In genomic region chr2:231646471-231646870, GRCh38 we compare ENCODE assay signal across 18 cellular contexts. TPM values are rescaled to one million over a fixed set of nuclear protein-coding genes. Genes with fewer than 3 reads are reported as not detected.
A peak's percentile ranks its signal among the peaks of the same experiment; 100 is the strongest.
DNase-seq lines count a peak whose midpoint lies in the region; ATAC-seq and TF ChIP-seq lines count a peak whose summit lies in the region.
"Had no signal": no experiment of that assay in that cellular context is flagged by ENCODE, and none has a peak within 500 bp of the region (broad histone marks: within the 10 kb centered on the region; RNA-seq: fewer than 3 reads in every experiment).

No MANE protein-coding gene starts in this region.

- no peak overlapping the region for H3K4me2 ChIP-seq in H9 (ENCODE audit: insufficient read depth, insufficient read length, low read length)

- peak overlapping the region; percentile 74 for H3K18ac ChIP-seq in H9 (ENCODE audit: insufficient read length, low read depth, low read length)

- H3K9ac ChIP-seq in H9 (ENCODE audit: extremely low read depth, insufficient read length, low read length): no peak overlapping the region

- H3K4me3 ChIP-seq in heart left ventricle: no peak overlapping the region

- no peak overlapping the region for H2AK5ac ChIP-seq in H9 (ENCODE audit: insufficient read length, low read length)

- H3K9me3 ChIP-seq in H9 (ENCODE audit: control insufficient read depth, low read depth, low read length) (no peaks in the 10 kb centered on the region), heart left ventricle (no peaks in the 10 kb centered on the region)

- H4K20me1 ChIP-seq in H9 (ENCODE audit: control insufficient read depth, insufficient read depth, insufficient read length): peaks cover 3% of the 10 kb centered on the region

- H2BK5ac ChIP-seq in H9 (ENCODE audit: insufficient read length, low read length): no peak overlapping the region

- no peak overlapping the region for H4K5ac ChIP-seq in H9 (ENCODE audit: insufficient read length, low read depth, low read length)

- H2BK20ac ChIP-seq in H9 (ENCODE audit: low read depth, low read length, poor library complexity, severe bottlenecking): no peak overlapping the region

- no peak overlapping the region for H4K8ac ChIP-seq in H9 (replicated peaks; ENCODE audit: insufficient read length, low read depth, low read length)

- no peaks in the 10 kb centered on the region; the same call in 1 of the 2 replicates for H3K27me3 Mint-ChIP-seq in H9 (ENCODE audit: low read depth)
- no peaks in the 10 kb centered on the region for H3K27me3 Mint-ChIP-seq in activated T-helper 17 cell treated with anti-CD3 and anti-CD28 coated beads, Interleukin-2, amount 50 U/mL, for 72 hours
- H3K27me3 Mint-ChIP-seq: stimulated activated naive CD8-positive, alpha-beta T cell treated with anti-CD3 and anti-CD28 coated beads, Interleukin-15, Interleukin-2, amounts not matched to agents 100 ng/mL and 50 ng/mL, for 24 hours had no signal

- H3K79me1 ChIP-seq in H9 (ENCODE audit: insufficient read depth, low read depth, low read length, poor library complexity, severe bottlenecking): no peaks in the 10 kb centered on the region

- no CpG with 5 or more reads among the region's 6 CpGs for WGBS in H9 (ENCODE audit: extremely low coverage, insufficient read length, low lambda C conversion rate)
- WGBS in heart left ventricle, 4 donors: 46 to 57% (median 48%) methylated on average over 6 of the region's 6 CpGs

- H3K79me2 ChIP-seq in H9 (ENCODE audit: insufficient read depth, low read length): no peaks in the 10 kb centered on the region

- no peak overlapping the region for H4K91ac ChIP-seq in H9 (ENCODE audit: insufficient read length, low read depth, low read length)

- H3K23me2 ChIP-seq in H9 (ENCODE audit: insufficient read length, low read depth, low read length, poor library complexity, severe bottlenecking): peaks cover 3% of the 10 kb centered on the region

- no peak for TF ChIP-seq POLR2A in heart left ventricle (IDR thresholded peaks at IDR 0.05)

- H3K14ac ChIP-seq in H9 (ENCODE audit: insufficient read depth, low read length): no peak overlapping the region; the same call in 1 of the 2 replicates

- H3K23ac ChIP-seq in H9 (ENCODE audit: insufficient read length, low read depth, low read length): no peak overlapping the region

- 0 out of 5 replicates have a peak overlapping the region, but pooled peaks of 1 of the 2 experiments have one; percentile 10 for H3K4me3 Mint-ChIP-seq in H9
- H3K4me3 Mint-ChIP-seq in activated T-helper 17 cell treated with anti-CD3 and anti-CD28 coated beads, Interleukin-2, amount 50 U/mL, for 72 hours: no peak overlapping the region
- H3K4me3 Mint-ChIP-seq: CD14-positive monocyte; stimulated activated naive CD8-positive, alpha-beta T cell treated with anti-CD3 and anti-CD28 coated beads, Interleukin-15, Interleukin-2, amounts not matched to agents 100 ng/mL and 50 ng/mL, for 24 hours; T-cell had no signal

- peaks cover 2% of the 10 kb centered on the region; the same call in 1 of the 2 replicates for H3K4me1 ChIP-seq in H9 (ENCODE audit: insufficient read depth, low read length)
- peaks cover 9 to 56% (median 34%) of the 10 kb centered on the region in 12 donors for H3K4me1 ChIP-seq in heart left ventricle

- H2AFZ ChIP-seq in H9 (ENCODE audit: low read length): no peak overlapping the region

- H2BK15ac ChIP-seq in H9 (ENCODE audit: low read depth, low read length): no peak overlapping the region

- DNase-seq in H9: no peak
- no peak for DNase-seq in heart left ventricle
- peak; percentile 64 for DNase-seq in renal cortical epithelial cell (ENCODE audit: low read depth)
- no peak for DNase-seq in NCI-H774 (lab: John Stamatoyannopoulos, UW)
- DNase-seq: activated effector memory CD4-positive, alpha-beta T cell treated with Interleukin-2 at 50 U/mL for 16 hours; midbrain; MV-4-11; NCI-H2171 treated with DMSO at 0.1 percent for 48 hours; PC-3; T-cell had no signal

- H2BK12ac ChIP-seq in H9 (ENCODE audit: insufficient read length, low read depth, low read length): no peak overlapping the region

- H3K27ac ChIP-seq in H9 (ENCODE audit: insufficient read length, low read depth, low read length) (no peak overlapping the region), heart left ventricle (peak overlapping the region in 11 of 12 donors; percentile 13 to 99 (median 59))

- no peak for ATAC-seq in activated T-helper 17 cell treated with anti-CD3 and anti-CD28 coated beads, Interleukin-2, amount 50 U/mL, for 72 hours (replicated peaks)
- ATAC-seq in heart left ventricle (peak in 2 of 4 donors; percentile 8 to 35), HG03045 (IDR thresholded peaks at IDR 0.05; ENCODE audit: unreplicated experiment) (no peak), HG02623 (IDR thresholded peaks at IDR 0.05; ENCODE audit: unreplicated experiment) (no peak), GM19467 (IDR thresholded peaks at IDR 0.05; ENCODE audit: unreplicated experiment) (no peak)
- ATAC-seq: PC-3, T-cell had no signal

- H3K27me3 ChIP-seq in H9 (ENCODE audit: insufficient read depth, low read length) (no peaks in the 10 kb centered on the region), heart left ventricle (no peaks in the 10 kb centered on the region)

- no peaks in the 10 kb centered on the region for H3K9me3 Mint-ChIP-seq in H9
- H3K9me3 Mint-ChIP-seq in activated T-helper 17 cell treated with anti-CD3 and anti-CD28 coated beads, Interleukin-2, amount 50 U/mL, for 72 hours: no peaks in the 10 kb centered on the region
- H3K9me3 Mint-ChIP-seq: stimulated activated naive CD8-positive, alpha-beta T cell treated with anti-CD3 and anti-CD28 coated beads, Interleukin-15, Interleukin-2, amounts not matched to agents 100 ng/mL and 50 ng/mL, for 24 hours; T-cell had no signal

- TF ChIP-seq CTCF in H9 (conservative IDR thresholded peaks at IDR 0.05): no peak
- no peak for TF ChIP-seq CTCF in heart left ventricle (IDR thresholded peaks at IDR 0.05)

- H3K4me1 Mint-ChIP-seq in H9: peaks cover 27 to 34% of the 10 kb centered on the region in 2 experiments
- H3K4me1 Mint-ChIP-seq in activated T-helper 17 cell treated with anti-CD3 and anti-CD28 coated beads, Interleukin-2, amount 50 U/mL, for 72 hours: peaks cover 9% of the 10 kb centered on the region

- H3K36me3 Mint-ChIP-seq in H9 (ENCODE audit: insufficient read depth in 1 of 3, low read depth in 3 of 3): no peaks in the 10 kb centered on the region; a peak in 1 of 7 replicates
- H3K36me3 Mint-ChIP-seq in activated T-helper 17 cell treated with anti-CD3 and anti-CD28 coated beads, Interleukin-2, amount 50 U/mL, for 72 hours (ENCODE audit: low read depth): no peaks in the 10 kb centered on the region
- H3K36me3 Mint-ChIP-seq: CD14-positive monocyte, T-cell had no signal

- H3K36me3 ChIP-seq in heart left ventricle: no peaks in the 10 kb centered on the region

- no peak overlapping the region for H3T11ph ChIP-seq in H9 (ENCODE audit: low read length)

- intact Hi-C loops in heart left ventricle (cut with DNase I): no loop called here

- H2BK120ac ChIP-seq in H9 (ENCODE audit: low read depth, low read length, poor library complexity, severe bottlenecking): no peak overlapping the region

- no peak overlapping the region for H3K4ac ChIP-seq in H9 (ENCODE audit: low read depth, low read length)

- H3K56ac ChIP-seq in H9 (ENCODE audit: insufficient read length, low read depth, low read length): no peak overlapping the region

- peak overlapping the region; percentile 16 to 68 (median 64); a peak in 4 of 7 replicates for H3K27ac Mint-ChIP-seq in H9
- peak overlapping the region; percentile 24 for H3K27ac Mint-ChIP-seq in activated T-helper 17 cell treated with anti-CD3 and anti-CD28 coated beads, Interleukin-2, amount 50 U/mL, for 72 hours
- H3K27ac Mint-ChIP-seq: CD14-positive monocyte; stimulated activated naive CD8-positive, alpha-beta T cell treated with anti-CD3 and anti-CD28 coated beads, Interleukin-15, Interleukin-2, amounts not matched to agents 100 ng/mL and 50 ng/mL, for 24 hours; T-cell had no signal

RNA-seq across cellular contexts. Expression of gene TEX44, which starts 53.8 kb away (rescaled TPM):
- total RNA-seq in H9 (2021) (not detected in 2 replicates), heart left ventricle (not detected), renal cortical epithelial cell (not detected in 2 replicates)
- total RNA-seq in activated T-helper 17 cell treated with anti-CD3 and anti-CD28 coated beads, Interleukin-2, amount 50 U/mL, for 72 hours: not detected
- polyA plus RNA-seq in heart left ventricle: not detected
- total RNA-seq: G401, H1, PC-3, T-cell had no signal
- polyA plus RNA-seq: CD14-positive monocyte, H1 had no signal
